In the genomic region with DNA sequence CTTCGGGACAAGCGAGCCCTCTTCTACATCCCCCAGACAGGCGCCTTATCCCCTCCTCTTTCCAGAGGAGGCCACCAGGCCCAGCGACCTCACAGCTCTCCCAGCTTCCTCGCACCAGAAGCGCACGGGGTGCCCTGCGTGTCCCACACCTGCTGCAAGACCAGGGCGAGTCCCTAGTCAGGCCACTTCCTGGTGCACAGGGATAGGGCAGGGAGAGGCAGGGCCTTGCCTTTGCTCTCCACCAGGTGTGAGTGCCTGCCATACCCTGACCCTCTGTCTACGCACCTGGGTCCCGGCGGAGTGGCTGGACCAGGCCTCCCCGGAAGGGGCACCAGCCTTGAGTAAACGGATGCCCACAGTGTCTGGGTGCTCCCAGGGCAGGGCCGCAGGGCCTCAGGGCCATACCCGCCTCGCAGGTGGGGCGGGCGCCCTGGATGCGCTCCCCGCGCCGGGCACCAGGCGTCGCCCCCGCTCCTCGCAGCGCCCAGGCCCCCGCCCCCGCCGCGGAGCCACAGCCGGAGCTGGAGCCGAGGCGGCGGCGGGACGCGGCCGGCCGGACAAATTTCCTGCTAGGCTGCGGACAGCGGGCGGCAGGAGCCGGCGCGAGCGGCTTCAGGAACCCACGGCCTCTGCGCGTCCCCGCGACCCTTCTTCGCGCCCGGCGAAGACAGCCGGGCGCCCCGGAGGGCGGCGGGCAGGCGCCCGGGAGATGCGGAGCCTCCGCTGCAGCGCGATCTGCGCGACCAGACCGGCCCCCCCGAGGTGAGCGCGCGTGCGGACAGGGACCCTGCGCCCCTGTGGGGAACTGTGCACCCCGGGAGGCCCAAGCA, we compare ENCODE assay signal across 8 cellular contexts. TPM values are rescaled to one million over a fixed set of nuclear protein-coding genes. Genes with fewer than 3 reads are reported as not detected.
DNase-seq lines count a peak whose midpoint lies in the region; ATAC-seq and TF ChIP-seq lines count a peak whose summit lies in the region.

TSS of gene PTPRE (plus strand) at position 556 of the 830 bp plus-strand sequence. CDS start 133,779 bp downstream, outside the sequence.

- H3K27me3 ChIP-seq in BE2C (peaks cover 20% of the 10 kb centered on the region), aorta (ENCODE audit: control insufficient read depth in 1 of 2, insufficient read depth in 2 of 2, low read length in 1 of 2) (no peaks in the 10 kb centered on the region)

- H3K36me3 ChIP-seq in BE2C (no peaks in the 10 kb centered on the region), aorta (ENCODE audit: control insufficient read depth in 1 of 2, insufficient read depth in 2 of 2, low read length in 1 of 2) (no peaks in the 10 kb centered on the region)

- H3K4me3 ChIP-seq in BE2C (ENCODE audit: low read depth, low read length) (peak within 1 kb of the TSS; percentile 37), aorta (ENCODE audit: low read length in 2 of 2) (peak within 1 kb of the TSS; percentile 61 to 81)

- peak; percentile 74 for DNase-seq in BE2C
- DNase-seq in GM19238 (ENCODE audit: insufficient read length, low spot score), result peak; percentile 39
- peak; percentile 29 for DNase-seq in T follicular helper cell (ENCODE audit: low read depth)
- DNase-seq in amniotic epithelial cell (ENCODE audit: low read depth), result peak; percentile 51
- DNase-seq in hepatic stellate cell (ENCODE audit: low spot score), result peak; percentile 32
- DNase-seq in retina, result peak; percentile 77
- peak; percentile 84 to 92 for DNase-seq in aorta

- H3K27ac ChIP-seq in aorta (ENCODE audit: low read depth in 1 of 2, low read length in 2 of 2), result peak within 1 kb of the TSS; percentile 20 to 59

- peak; percentile 29 for TF ChIP-seq CTCF in BE2C (IDR thresholded peaks at IDR 0.05; ENCODE audit: low read depth, low read length)

- WGBS in aorta, 2 donors, result 10 to 11% methylated on average over 74 to 78 of the region's 78 CpGs

- H3K4me1 ChIP-seq in BE2C (no peaks in the 10 kb centered on the region), aorta (ENCODE audit: control insufficient read depth in 1 of 2, insufficient read depth in 2 of 2, low read length in 2 of 2) (no peaks in the 10 kb centered on the region)

- ATAC-seq in HG03432 (IDR thresholded peaks at IDR 0.05; ENCODE audit: unreplicated experiment) (peak; percentile 97), aorta (ENCODE audit: low FRiP score) (peak; percentile 93)

- intact Hi-C loops in aorta (cut with DNase I), result loop anchor here (1.0 to 5.0 kb wide), 4 partner anchors 86 to 161 kb away; no protein-coding TSS in a partner anchor

- H3K9me3 ChIP-seq in BE2C (no peaks in the 10 kb centered on the region), aorta (ENCODE audit: control insufficient read depth, low read length) (no peaks in the 10 kb centered on the region)

RNA-seq across cellular contexts. Expression of gene PTPRE, which starts in this region (rescaled TPM):
- polyA plus RNA-seq in BE2C (2012; ENCODE audit: insufficient read depth, insufficient read length, low read depth), result 9.0 TPM
- total RNA-seq in aorta, result 10 to 100 TPM; 41.3 to 46.0 TPM
- 1 to 10 TPM; 4.9 to 5.6 TPM for polyA plus RNA-seq in aorta

Comparison
In these comparisons a context has a peak if more than half of its experiments do, and no peak if none do; other contexts are left out.
1. Peak in every context shown above with its lines: DNase-seq, ATAC-seq, H3K4me3 ChIP-seq and H3K27ac ChIP-seq.
2. DNase-seq: peak in every context shown above with its lines; median percentile 88 in aorta; 77 in retina; 74 in BE2C; 51 in amniotic epithelial cell; 39 in GM19238; 32 in hepatic stellate cell; 29 in T follicular helper cell.